20 cellular contexts compared by ENCODE assay signal in genomic region chr22:47630741-47631534, GRCh38.
DNase-seq lines count a peak whose midpoint lies in the region; ATAC-seq, FAIRE-seq and TF ChIP-seq lines count a peak whose summit lies in the region.
"Had no signal": no experiment of that assay in that cellular context is flagged by ENCODE, and none has a peak within 500 bp of the region (broad histone marks: within the 10 kb centered on the region; RNA-seq: fewer than 3 reads in every experiment).

No MANE protein-coding gene starts in this region.

- H3K27me3 ChIP-seq in K562 (ENCODE audit: control insufficient read depth in 2 of 2, insufficient read depth in 2 of 2, low read length in 2 of 2) (peaks cover 0 to 9% of the 10 kb centered on the region in 2 experiments; a peak in 2 of 5 replicates), neural progenitor cell (no peaks in the 10 kb centered on the region)

- H3F3A ChIP-seq in neural progenitor cell (ENCODE audit: low read depth) = peaks cover 5% of the 10 kb centered on the region

- no peak for TF ChIP-seq POLR2A in K562 (conservative IDR thresholded peaks at IDR 0.05)

- H3K4me3 ChIP-seq in K562 (peak overlapping the region; percentile 87), neural progenitor cell (no peak overlapping the region)
- H3K4me3 ChIP-seq: coronary artery, psoas muscle had no signal

- H3K27ac Mint-ChIP-seq in neural progenitor cell = peak overlapping the region; percentile 22
- H3K27ac Mint-ChIP-seq in WTC11 = no peak overlapping the region
- H3K27ac Mint-ChIP-seq: activated naive CD4-positive, alpha-beta T cell treated with anti-CD3 and anti-CD28 coated beads for 36 hours; CD4-positive, alpha-beta memory T cell; endodermal cell; T-helper 1 cell treated with Interleukin-12 subunit alpha and Interleukin-12 subunit beta and Interleukin-4 antibody, amounts not matched to agents 30 μg/mL and 1 μg/mL, for 36 hours; type B pancreatic cell had no signal

- no peak overlapping the region for H3K4me3 Mint-ChIP-seq in neural progenitor cell
- H3K4me3 Mint-ChIP-seq in WTC11 = no peak overlapping the region
- H3K4me3 Mint-ChIP-seq: activated naive CD4-positive, alpha-beta T cell treated with anti-CD3 and anti-CD28 coated beads for 36 hours; CD4-positive, alpha-beta memory T cell; endodermal cell; T-helper 1 cell treated with Interleukin-12 subunit alpha and Interleukin-12 subunit beta and Interleukin-4 antibody, amounts not matched to agents 30 μg/mL and 1 μg/mL, for 36 hours; type B pancreatic cell had no signal

- peaks cover 5 to 8% of the 10 kb centered on the region in 2 experiments; a peak in 4 of 5 replicates for H3K4me1 ChIP-seq in K562 (replicated peaks in 1 of 2; ENCODE audit: control insufficient read depth in 2 of 2, insufficient read depth in 2 of 2, low read length in 2 of 2)
- H3K4me1 ChIP-seq in neural progenitor cell = no peaks in the 10 kb centered on the region
- H3K4me1 ChIP-seq: psoas muscle had no signal

- H3K9ac ChIP-seq in K562 (ENCODE audit: insufficient read depth in 1 of 2, low read depth in 2 of 2, low read length in 2 of 2) (peak overlapping the region; percentile 88 to 91), neural progenitor cell (no peak overlapping the region)

- no peaks in the 10 kb centered on the region for H3K9me3 Mint-ChIP-seq in neural progenitor cell
- no peaks in the 10 kb centered on the region for H3K9me3 Mint-ChIP-seq in WTC11
- H3K9me3 Mint-ChIP-seq: activated naive CD4-positive, alpha-beta T cell treated with anti-CD3 and anti-CD28 coated beads for 36 hours; type B pancreatic cell had no signal

- TF ChIP-seq RAD21 in K562 (CRISPR knock-in tag; conservative IDR thresholded peaks at IDR 0.05 in 1 of 2, IDR thresholded peaks at IDR 0.05 in 1 of 2) = no peak

- POLR2A ChIA-PET in K562 (lab: Yijun Ruan, JAX) (interaction anchor here (0.6 to 0.9 kb wide), 5 partner anchors 21 to 1831 kb away, joined by 3 to 4 read pairs (median 4); no protein-coding TSS in a partner anchor), WTC11 (lab: Charles Lee) (no interaction called here)

- no peaks in the 10 kb centered on the region for H3K9me1 ChIP-seq in K562 (ENCODE audit: control insufficient read depth, insufficient read depth, low read length)

- in situ Hi-C loops in K562 (cut with MboI) = no loop called here

- CTCF ChIA-PET in K562 (lab: Yijun Ruan, JAX; ENCODE audit: low intra/inter-chr PET ratio) (no interaction called here), WTC11 (lab: Charles Lee) (no interaction called here)

- ATAC-seq in K562 (peak; percentile 57), WTC11 (no peak), HG02981 (IDR thresholded peaks at IDR 0.05; ENCODE audit: unreplicated experiment) (no peak), HG02884 (IDR thresholded peaks at IDR 0.05; ENCODE audit: unreplicated experiment) (no peak)
- ATAC-seq: psoas muscle had no signal

- no peak for TF ChIP-seq CTCF in K562 (IDR thresholded peaks at IDR 0.05 in 2 of 3, conservative IDR thresholded peaks at IDR 0.05 in 1 of 3; ENCODE audit: insufficient read depth in 2 of 3, low read depth in 1 of 3, low read length in 3 of 3)
- TF ChIP-seq CTCF in neural progenitor cell (IDR thresholded peaks at IDR 0.05) = no peak
- no peak for TF ChIP-seq CTCF in WTC11 (IDR thresholded peaks at IDR 0.05)

- H3K9me3 ChIP-seq in K562 (replicated peaks; ENCODE audit: control insufficient read depth, insufficient read depth, low read depth, low read length) (peaks cover 4% of the 10 kb centered on the region; the same call in 1 of the 2 replicates), neural progenitor cell (ENCODE audit: low read depth) (no peaks in the 10 kb centered on the region)
- H3K9me3 ChIP-seq: psoas muscle had no signal

- peak; percentile 58 for DNase-seq in NCI-H1105 treated with DMSO at 0.1 percent for 48 hours (lab: John Stamatoyannopoulos, UW)
- no peak for DNase-seq in NCI-H1105 (lab: John Stamatoyannopoulos, UW)
- peak; percentile 47 for DNase-seq in NCI-H526 treated with DMSO at 0.1 percent for 48 hours (lab: John Stamatoyannopoulos, UW)
- peak in 1 of 4 experiments; percentile 17 for DNase-seq in K562 (ENCODE audit: extremely low read depth in 1 of 4, low spot score in 3 of 4)
- no peak for DNase-seq in neural progenitor cell (ENCODE audit: low spot score)
- DNase-seq in WTC11 (ENCODE audit: low spot score) = no peak
- DNase-seq: 8988T; activated CD4-positive, alpha-beta T cell treated with anti-CD3 and anti-CD28 coated beads for 48 hours; activated naive CD4-positive, alpha-beta T cell treated with anti-CD3 and anti-CD28 coated beads for 36 hours; activated T-cell treated with anti-CD3 and anti-CD28 coated beads, Interleukin-2, amount 50 U/mL, for 48 hours; CD4-positive, alpha-beta memory T cell; DMS 273 treated with DMSO at 0.1 percent for 48 hours; endodermal cell; HCEC 1CT; psoas muscle had no signal

- no peaks in the 10 kb centered on the region for H3K36me3 Mint-ChIP-seq in neural progenitor cell
- no peaks in the 10 kb centered on the region for H3K36me3 Mint-ChIP-seq in WTC11
- H3K36me3 Mint-ChIP-seq: CD4-positive, alpha-beta memory T cell; type B pancreatic cell had no signal

- FAIRE-seq in K562 (lab: Jason Lieb, UNC) = peak; percentile 40

- H3K36me3 ChIP-seq in K562 (ENCODE audit: control insufficient read depth, insufficient read depth, low read length) = peaks cover 22% of the 10 kb centered on the region; the same call in 2 of the 3 replicates
- H3K36me3 ChIP-seq in neural progenitor cell = no peaks in the 10 kb centered on the region

- peak overlapping the region; percentile 85; the same call in 2 of the 3 replicates for H3K27ac ChIP-seq in K562 (ENCODE audit: extremely low read depth, low read depth, low read length)
- H3K27ac ChIP-seq in neural progenitor cell = no peak overlapping the region
- H3K27ac ChIP-seq: coronary artery, psoas muscle had no signal

- H2AFZ ChIP-seq in K562 (ENCODE audit: low read depth, low read length) (peak overlapping the region; percentile 99), neural progenitor cell (replicated peaks) (no peak overlapping the region)

- peak overlapping the region; percentile 99 for H3K4me2 ChIP-seq in K562 (ENCODE audit: insufficient read depth, low read length)
- H3K4me2 ChIP-seq in neural progenitor cell = no peak overlapping the region

- TF ChIP-seq EP300 in K562 (IDR thresholded peaks at IDR 0.05; ENCODE audit: low read length) = no peak

- H3K4me1 Mint-ChIP-seq in neural progenitor cell = peaks cover 9% of the 10 kb centered on the region
- no peaks in the 10 kb centered on the region for H3K4me1 Mint-ChIP-seq in WTC11
- H3K4me1 Mint-ChIP-seq: CD4-positive, alpha-beta memory T cell; endodermal cell had no signal

- BruUV-seq in K562 (replicated peaks; lab: Mats Ljungman, UMichigan) = no TSS peak

- WGBS in K562 (ENCODE audit: insufficient coverage, low coverage, missing lambda C conversion rate) = 15% methylated on average over 20 of the region's 22 CpGs

- H4K20me1 ChIP-seq in K562 (replicated peaks; ENCODE audit: control insufficient read depth, insufficient read depth, low read length) (no peaks in the 10 kb centered on the region; the same call in 1 of the 2 replicates), neural progenitor cell (ENCODE audit: low read depth) (no peaks in the 10 kb centered on the region)

- intact Hi-C loops in K562 (cut with micrococcal nuclease) = no loop called here

- H3K79me2 ChIP-seq in K562 (ENCODE audit: control insufficient read depth, insufficient read depth, low read length) = peaks cover 33% of the 10 kb centered on the region
- no peaks in the 10 kb centered on the region for H3K79me2 ChIP-seq in neural progenitor cell (ENCODE audit: low read depth)

- H3K27me3 Mint-ChIP-seq in neural progenitor cell (ENCODE audit: insufficient read depth, low read depth) (peaks cover 6% of the 10 kb centered on the region), WTC11 (ENCODE audit: low read depth) (no peaks in the 10 kb centered on the region)

TF ChIP-seq in K562, 482 proteins besides CTCF, POLR2A, EP300 and RAD21 (continues in another document):
- TF ChIP-seq ESRRA (IDR thresholded peaks at IDR 0.05; ENCODE audit: borderline replicate concordance, low read depth) (no peak), CBFA2T2 (conservative IDR thresholded peaks at IDR 0.05) (no peak)

TF ChIP-seq in WTC11, 78 proteins besides CTCF, POLR2A, EP300 and RAD21:
- TF ChIP-seq ZNF263 (CRISPR knock-in tag; IDR thresholded peaks at IDR 0.05; ENCODE audit: low read depth) (no peak), MAX (CRISPR knock-in tag; IDR thresholded peaks at IDR 0.05) (no peak), ZNF425 (CRISPR knock-in tag; conservative IDR thresholded peaks at IDR 0.05) (no peak)
TF ChIP-seq in WTC11: peak in this region for 0.

Comparison
In these comparisons a context has a peak if more than half of its experiments do, and no peak if none do; other contexts are left out.
1. DNase-seq: peak in NCI-H1105 treated with DMSO at 0.1 percent for 48 hours (single experiment) and NCI-H526 treated with DMSO at 0.1 percent for 48 hours (single experiment); none in NCI-H1105 (single experiment), neural progenitor cell (single experiment) and WTC11 (single experiment).